In the genomic region with DNA sequence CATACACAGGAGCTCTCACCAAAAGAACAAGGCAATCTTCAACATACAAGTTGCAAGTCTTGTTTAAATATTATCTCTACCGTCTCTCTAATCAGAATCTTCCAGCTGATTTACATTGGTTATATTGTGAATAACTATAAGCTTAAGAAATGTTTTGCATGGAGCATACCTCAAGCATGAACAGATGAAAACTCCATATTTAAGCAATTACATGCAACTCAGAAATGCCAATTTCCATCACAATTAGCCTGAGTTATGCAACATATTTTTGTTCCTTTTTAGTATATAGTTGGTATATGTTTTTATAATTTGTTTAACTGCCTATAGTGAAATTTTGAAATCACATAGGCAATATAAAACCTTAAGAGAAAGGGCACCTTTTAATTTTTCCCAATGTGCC, we compare ENCODE assay signal across 24 cellular contexts.
"Had no signal": no experiment of that assay in that cellular context is flagged by ENCODE, and none has a peak within 500 bp of the region (broad histone marks: within the 10 kb centered on the region; RNA-seq: fewer than 3 reads in every experiment).

No MANE protein-coding gene starts in this region.

- H3K9me3 ChIP-seq: ovary, psoas muscle, right lobe of liver, sigmoid colon, stomach, thoracic aorta, thyroid gland, tibial nerve, upper lobe of left lung, vagina had no signal

- H3K27me3 ChIP-seq: neural progenitor cell, ovary, right lobe of liver, sigmoid colon, stomach, thyroid gland, tibial nerve, upper lobe of left lung, vagina had no signal

- DNase-seq: occipital lobe; ovary; posterior cingulate gyrus; psoas muscle; right cardiac atrium; right lobe of liver; sigmoid colon; small intestine; stimulated activated CD4-positive, alpha-beta T cell treated with anti-CD3 and anti-CD28 coated beads, Interleukin-15, amount 100 ng/mL, for 24 hours; stimulated activated CD4-positive, alpha-beta T cell treated with anti-CD3 and anti-CD28 coated beads, Interleukin-2, amount 100 ng/mL, for 24 hours; stimulated activated CD4-positive, alpha-beta T cell treated with anti-CD3 and anti-CD28 coated beads, Interleukin-2, amount 100 ng/mL, for 48 hours; stimulated activated CD4-positive, alpha-beta T cell treated with anti-CD3 and anti-CD28 coated beads, Interleukin-4, amount 100 ng/mL, for 24 hours; stimulated activated naive B cell treated with anti-CD40 and anti-IgM and Interleukin-4, amounts not matched to agents 10 μg/mL and 1 μg/mL and 100 μg/mL, for 72 hours; stimulated activated naive CD4-positive, alpha-beta T cell treated with Interleukin-2 at 50 U/mL for 16 hours; stomach; thyroid gland; upper lobe of left lung had no signal

- FAIRE-seq: urothelium cell line had no signal

- H3K27ac ChIP-seq: neural progenitor cell, ovary, parathyroid adenoma, psoas muscle, right lobe of liver, sigmoid colon, stomach, thoracic aorta, thyroid gland, tibial nerve, upper lobe of left lung, vagina had no signal

- H3K9ac ChIP-seq: neural progenitor cell, parathyroid adenoma had no signal

- H3K4me3 ChIP-seq: neural progenitor cell, ovary, psoas muscle, right lobe of liver, sigmoid colon, stomach, thoracic aorta, thyroid gland, tibial nerve, upper lobe of left lung, vagina had no signal

- H3K4me1 ChIP-seq: parathyroid adenoma, psoas muscle, right lobe of liver, sigmoid colon, stomach, tibial nerve, upper lobe of left lung, vagina had no signal

- ATAC-seq: psoas muscle; right cardiac atrium; right lobe of liver; stimulated activated effector memory CD8-positive, alpha-beta T cell treated with anti-CD3 and anti-CD28 coated beads, Interleukin-12 subunit alpha, Interleukin-12 subunit beta, amount 100 ng/mL, for 72 hours; stimulated activated naive B cell treated with anti-CD40 and anti-IgM and Interleukin-4, amounts not matched to agents 10 μg/mL and 1 μg/mL and 100 μg/mL, for 72 hours had no signal

- H3K36me3 ChIP-seq: neural progenitor cell, ovary, right lobe of liver, sigmoid colon, stomach, thoracic aorta, thyroid gland, tibial nerve, upper lobe of left lung, vagina had no signal
